ENCODE assay signal across 1 cellular context in genomic region chr19:3762501-3763459, GRCh38.
TF ChIP-seq lines count a peak whose summit lies in the region.

TSS of gene MRPL54 (plus strand) at chr19:3762682. CDS start at chr19:3762701, 19 bp downstream.

TF ChIP-seq in HEK293, 187 proteins besides CTCF, POLR2A, EP300 and RAD21 (continued from another document and continues in another):
- TF ChIP-seq ZNF280D (tag by site-specific recombination; IDR thresholded peaks at IDR 0.05) (peak; percentile 88), OSR2 (tag by site-specific recombination; IDR thresholded peaks at IDR 0.05) (no peak), ZNF521 (tag by site-specific recombination; IDR thresholded peaks at IDR 0.05) (no peak), ZNF404 (tag by site-specific recombination; IDR thresholded peaks at IDR 0.05) (no peak), ZNF510 (tag by site-specific recombination; IDR thresholded peaks at IDR 0.05; ENCODE audit: insufficient replicate concordance) (no peak), ZNF776 (tag by site-specific recombination; IDR thresholded peaks at IDR 0.05; ENCODE audit: borderline replicate concordance) (no peak), ZNF202 (tag by site-specific recombination; IDR thresholded peaks at IDR 0.05; ENCODE audit: borderline replicate concordance) (no peak), ZNF48 (tag by site-specific recombination; IDR thresholded peaks at IDR 0.05) (no peak), WT1 (tag by site-specific recombination; IDR thresholded peaks at IDR 0.05) (no peak), ZNF792 (tag by site-specific recombination; IDR thresholded peaks at IDR 0.05) (no peak), ZNF561 (tag by site-specific recombination; IDR thresholded peaks at IDR 0.05; ENCODE audit: borderline replicate concordance) (no peak), ZNF311 (tag by site-specific recombination; IDR thresholded peaks at IDR 0.05; ENCODE audit: borderline replicate concordance) (no peak), KLF10 (tag by site-specific recombination; IDR thresholded peaks at IDR 0.05) (no peak), SETDB1 (IDR thresholded peaks at IDR 0.05; ENCODE audit: insufficient read length, low read length) (no peak), ZSCAN4 (tag by site-specific recombination; IDR thresholded peaks at IDR 0.05) (no peak), GLI4 (tag by site-specific recombination; IDR thresholded peaks at IDR 0.05) (no peak), ZBTB7A (tag by site-specific recombination; IDR thresholded peaks at IDR 0.05; ENCODE audit: low read depth) (no peak), ZNF658 (tag by site-specific recombination; IDR thresholded peaks at IDR 0.05) (no peak), ZNF701 (tag by site-specific recombination; IDR thresholded peaks at IDR 0.05) (no peak), FEZF1 (tag by site-specific recombination; IDR thresholded peaks at IDR 0.05) (no peak), MEIS1 (CRISPR knock-in tag; IDR thresholded peaks at IDR 0.05; ENCODE audit: borderline replicate concordance) (no peak), SP3 (tag by site-specific recombination; IDR thresholded peaks at IDR 0.05) (peak; percentile 70), KLF7 (tag by site-specific recombination; IDR thresholded peaks at IDR 0.05; ENCODE audit: borderline replicate concordance) (no peak), YY1 (tag by site-specific recombination; IDR thresholded peaks at IDR 0.05) (peak; percentile 86), ZEB2 (tag by site-specific recombination; IDR thresholded peaks at IDR 0.05) (peak; percentile 94), BCL6B (tag by site-specific recombination; IDR thresholded peaks at IDR 0.05) (no peak), SCRT1 (tag by site-specific recombination; IDR thresholded peaks at IDR 0.05; ENCODE audit: borderline replicate concordance) (no peak), OVOL3 (tag by site-specific recombination; IDR thresholded peaks at IDR 0.05) (no peak), ZNF24 (tag by site-specific recombination; IDR thresholded peaks at IDR 0.05) (0 out of 2 replicates have a peak, but pooled peaks have one; percentile 34), ZNF677 (tag by site-specific recombination; IDR thresholded peaks at IDR 0.05) (no peak), ZNF274 (IDR thresholded peaks at IDR 0.05; ENCODE audit: low read length) (no peak), ZNF274 (tag by site-specific recombination; IDR thresholded peaks at IDR 0.05; ENCODE audit: borderline replicate concordance) (no peak), PRDM4 (tag by site-specific recombination; IDR thresholded peaks at IDR 0.05) (peak; percentile 39; the same call in 1 of the 2 replicates), ZNF843 (tag by site-specific recombination; IDR thresholded peaks at IDR 0.05) (0 out of 2 replicates have a peak, but pooled peaks have one; percentile 38), GLIS2 (tag by site-specific recombination; IDR thresholded peaks at IDR 0.05) (no peak), GLIS1 (tag by site-specific recombination; IDR thresholded peaks at IDR 0.05) (no peak), ZNF2 (tag by site-specific recombination; IDR thresholded peaks at IDR 0.05) (peak; percentile 85)
- TF ChIP-seq, protein P1, sequence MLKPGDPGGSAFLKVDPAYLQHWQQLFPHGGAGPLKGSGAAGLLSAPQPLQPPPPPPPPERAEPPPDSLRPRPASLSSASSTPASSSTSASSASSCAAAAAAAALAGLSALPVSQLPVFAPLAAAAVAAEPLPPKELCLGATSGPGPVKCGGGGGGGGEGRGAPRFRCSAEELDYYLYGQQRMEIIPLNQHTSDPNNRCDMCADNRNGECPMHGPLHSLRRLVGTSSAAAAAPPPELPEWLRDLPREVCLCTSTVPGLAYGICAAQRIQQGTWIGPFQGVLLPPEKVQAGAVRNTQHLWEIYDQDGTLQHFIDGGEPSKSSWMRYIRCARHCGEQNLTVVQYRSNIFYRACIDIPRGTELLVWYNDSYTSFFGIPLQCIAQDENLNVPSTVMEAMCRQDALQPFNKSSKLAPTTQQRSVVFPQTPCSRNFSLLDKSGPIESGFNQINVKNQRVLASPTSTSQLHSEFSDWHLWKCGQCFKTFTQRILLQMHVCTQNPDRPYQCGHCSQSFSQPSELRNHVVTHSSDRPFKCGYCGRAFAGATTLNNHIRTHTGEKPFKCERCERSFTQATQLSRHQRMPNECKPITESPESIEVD (tag by site-specific recombination; IDR thresholded peaks at IDR 0.05): no peak
- TF ChIP-seq, protein P2, sequence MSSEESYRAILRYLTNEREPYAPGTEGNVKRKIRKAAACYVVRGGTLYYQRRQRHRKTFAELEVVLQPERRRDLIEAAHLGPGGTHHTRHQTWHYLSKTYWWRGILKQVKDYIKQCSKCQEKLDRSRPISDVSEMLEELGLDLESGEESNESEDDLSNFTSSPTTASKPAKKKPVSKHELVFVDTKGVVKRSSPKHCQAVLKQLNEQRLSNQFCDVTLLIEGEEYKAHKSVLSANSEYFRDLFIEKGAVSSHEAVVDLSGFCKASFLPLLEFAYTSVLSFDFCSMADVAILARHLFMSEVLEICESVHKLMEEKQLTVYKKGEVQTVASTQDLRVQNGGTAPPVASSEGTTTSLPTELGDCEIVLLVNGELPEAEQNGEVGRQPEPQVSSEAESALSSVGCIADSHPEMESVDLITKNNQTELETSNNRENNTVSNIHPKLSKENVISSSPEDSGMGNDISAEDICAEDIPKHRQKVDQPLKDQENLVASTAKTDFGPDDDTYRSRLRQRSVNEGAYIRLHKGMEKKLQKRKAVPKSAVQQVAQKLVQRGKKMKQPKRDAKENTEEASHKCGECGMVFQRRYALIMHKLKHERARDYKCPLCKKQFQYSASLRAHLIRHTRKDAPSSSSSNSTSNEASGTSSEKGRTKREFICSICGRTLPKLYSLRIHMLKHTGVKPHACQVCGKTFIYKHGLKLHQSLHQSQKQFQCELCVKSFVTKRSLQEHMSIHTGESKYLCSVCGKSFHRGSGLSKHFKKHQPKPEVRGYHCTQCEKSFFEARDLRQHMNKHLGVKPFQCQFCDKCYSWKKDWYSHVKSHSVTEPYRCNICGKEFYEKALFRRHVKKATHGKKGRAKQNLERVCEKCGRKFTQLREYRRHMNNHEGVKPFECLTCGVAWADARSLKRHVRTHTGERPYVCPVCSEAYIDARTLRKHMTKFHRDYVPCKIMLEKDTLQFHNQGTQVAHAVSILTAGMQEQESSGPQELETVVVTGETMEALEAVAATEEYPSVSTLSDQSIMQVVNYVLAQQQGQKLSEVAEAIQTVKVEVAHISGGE (tag by site-specific recombination; conservative IDR thresholded peaks at IDR 0.05; ENCODE audit: low read depth): peak; percentile 96
- TF ChIP-seq, protein P3, sequence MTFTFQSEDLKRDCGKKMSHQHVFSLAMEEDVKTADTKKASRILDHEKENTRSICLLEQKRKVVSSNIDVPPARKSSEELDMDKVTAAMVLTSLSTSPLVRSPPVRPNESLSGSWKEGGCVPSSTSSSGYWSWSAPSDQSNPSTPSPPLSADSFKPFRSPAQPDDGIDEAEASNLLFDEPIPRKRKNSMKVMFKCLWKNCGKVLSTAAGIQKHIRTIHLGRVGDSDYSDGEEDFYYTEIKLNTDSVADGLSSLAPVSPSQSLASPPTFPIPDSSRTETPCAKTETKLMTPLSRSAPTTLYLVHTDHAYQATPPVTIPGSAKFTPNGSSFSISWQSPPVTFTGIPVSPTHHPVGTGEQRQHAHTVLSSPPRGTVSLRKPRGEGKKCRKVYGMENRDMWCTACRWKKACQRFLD (tag by site-specific recombination; IDR thresholded peaks at IDR 0.05): no peak
- TF ChIP-seq, protein P4, sequence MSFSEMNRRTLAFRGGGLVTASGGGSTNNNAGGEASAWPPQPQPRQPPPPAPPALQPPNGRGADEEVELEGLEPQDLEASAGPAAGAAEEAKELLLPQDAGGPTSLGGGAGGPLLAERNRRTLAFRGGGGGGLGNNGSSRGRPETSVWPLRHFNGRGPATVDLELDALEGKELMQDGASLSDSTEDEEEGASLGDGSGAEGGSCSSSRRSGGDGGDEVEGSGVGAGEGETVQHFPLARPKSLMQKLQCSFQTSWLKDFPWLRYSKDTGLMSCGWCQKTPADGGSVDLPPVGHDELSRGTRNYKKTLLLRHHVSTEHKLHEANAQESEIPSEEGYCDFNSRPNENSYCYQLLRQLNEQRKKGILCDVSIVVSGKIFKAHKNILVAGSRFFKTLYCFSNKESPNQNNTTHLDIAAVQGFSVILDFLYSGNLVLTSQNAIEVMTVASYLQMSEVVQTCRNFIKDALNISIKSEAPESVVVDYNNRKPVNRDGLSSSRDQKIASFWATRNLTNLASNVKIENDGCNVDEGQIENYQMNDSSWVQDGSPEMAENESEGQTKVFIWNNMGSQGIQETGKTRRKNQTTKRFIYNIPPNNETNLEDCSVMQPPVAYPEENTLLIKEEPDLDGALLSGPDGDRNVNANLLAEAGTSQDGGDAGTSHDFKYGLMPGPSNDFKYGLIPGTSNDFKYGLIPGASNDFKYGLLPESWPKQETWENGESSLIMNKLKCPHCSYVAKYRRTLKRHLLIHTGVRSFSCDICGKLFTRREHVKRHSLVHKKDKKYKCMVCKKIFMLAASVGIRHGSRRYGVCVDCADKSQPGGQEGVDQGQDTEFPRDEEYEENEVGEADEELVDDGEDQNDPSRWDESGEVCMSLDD (tag by site-specific recombination; IDR thresholded peaks at IDR 0.05): peak; percentile 88
- TF ChIP-seq, protein P5, sequence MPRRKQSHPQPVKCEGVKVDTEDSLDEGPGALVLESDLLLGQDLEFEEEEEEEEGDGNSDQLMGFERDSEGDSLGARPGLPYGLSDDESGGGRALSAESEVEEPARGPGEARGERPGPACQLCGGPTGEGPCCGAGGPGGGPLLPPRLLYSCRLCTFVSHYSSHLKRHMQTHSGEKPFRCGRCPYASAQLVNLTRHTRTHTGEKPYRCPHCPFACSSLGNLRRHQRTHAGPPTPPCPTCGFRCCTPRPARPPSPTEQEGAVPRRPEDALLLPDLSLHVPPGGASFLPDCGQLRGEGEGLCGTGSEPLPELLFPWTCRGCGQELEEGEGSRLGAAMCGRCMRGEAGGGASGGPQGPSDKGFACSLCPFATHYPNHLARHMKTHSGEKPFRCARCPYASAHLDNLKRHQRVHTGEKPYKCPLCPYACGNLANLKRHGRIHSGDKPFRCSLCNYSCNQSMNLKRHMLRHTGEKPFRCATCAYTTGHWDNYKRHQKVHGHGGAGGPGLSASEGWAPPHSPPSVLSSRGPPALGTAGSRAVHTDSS (tag by site-specific recombination; IDR thresholded peaks at IDR 0.05): no peak
